Comparison of ENCODE assay signal across 9 cellular contexts in genomic region chr10:132162021-132162531, GRCh38. TPM values are rescaled to one million over a fixed set of nuclear protein-coding genes. Genes with fewer than 3 reads are reported as not detected.
A peak's percentile ranks its signal among the peaks of the same experiment; 100 is the strongest.
DNase-seq lines count a peak whose midpoint lies in the region; ATAC-seq and TF ChIP-seq lines count a peak whose summit lies in the region.
"Had no signal": no experiment of that assay in that cellular context is flagged by ENCODE, and none has a peak within 500 bp of the region (broad histone marks: within the 10 kb centered on the region; RNA-seq: fewer than 3 reads in every experiment).

No MANE protein-coding gene starts in this region.

- H3K36me3 ChIP-seq in mammary epithelial cell (ENCODE audit: insufficient read depth, low read length) (no peaks in the 10 kb centered on the region), MM.1S (replicated peaks; ENCODE audit: insufficient read depth, low read length) (no peaks in the 10 kb centered on the region)

- H3K9me3 ChIP-seq in mammary epithelial cell (replicated peaks; ENCODE audit: insufficient read depth, low read length) (peaks cover 3% of the 10 kb centered on the region), MM.1S (replicated peaks; ENCODE audit: insufficient read depth, low read length) (no peaks in the 10 kb centered on the region)

- in situ Hi-C loops in mammary epithelial cell (cut with MboI; ENCODE audit: low sequenced_read_pairs in 2 of 2), result no loop called here

- CTCF ChIA-PET in MCF 10A (lab: Yijun Ruan, JAX) (interaction anchor here (0.7 kb wide), 2 partner anchors 18 to 209 kb away, joined by 3 to 4 read pairs; no protein-coding TSS in a partner anchor), mammary epithelial cell (lab: Charles Lee; ENCODE audit: low non-redundant PET) (no interaction called here)

- no peak overlapping the region for H2AFZ ChIP-seq in mammary epithelial cell (ENCODE audit: low read depth, low read length)
- peak overlapping the region; percentile 23 for H2AFZ ChIP-seq in MM.1S (ENCODE audit: low read length)

- H3K4me3 ChIP-seq in mammary epithelial cell (replicated peaks in 1 of 3; ENCODE audit: insufficient read depth in 1 of 3, low read depth in 2 of 3, low read length in 3 of 3) (no peak overlapping the region), MM.1S (ENCODE audit: low read length) (no peak overlapping the region)

- no peaks in the 10 kb centered on the region for H3F3A ChIP-seq in MM.1S (ENCODE audit: insufficient read depth, low read length)

- no peaks in the 10 kb centered on the region for H3K4me1 Mint-ChIP-seq in MCF 10A (ENCODE audit: insufficient read depth, unreplicated experiment)

- no peak overlapping the region for H3K9ac ChIP-seq in mammary epithelial cell (ENCODE audit: insufficient read depth, low read length)
- no peak overlapping the region for H3K9ac ChIP-seq in MM.1S (ENCODE audit: low read length)

- peak; percentile 52 for ATAC-seq in stimulated activated naive CD8-positive, alpha-beta T cell treated with anti-CD3 and anti-CD28 coated beads, Interleukin-15, Interleukin-2, amounts not matched to agents 100 U/mL and 50 U/mL, for 24 hours
- ATAC-seq in HG02885 (IDR thresholded peaks at IDR 0.05; ENCODE audit: poor library complexity, unreplicated experiment), result no peak

- H3K4me1 ChIP-seq in mammary epithelial cell (ENCODE audit: insufficient read depth, low read length), result no peaks in the 10 kb centered on the region
- peaks cover 16% of the 10 kb centered on the region; the same call in 1 of the 2 replicates for H3K4me1 ChIP-seq in MM.1S (ENCODE audit: low read length)

- H3K9me2 ChIP-seq in MM.1S (replicated peaks; ENCODE audit: insufficient read depth, low read length), result no peaks in the 10 kb centered on the region

- dilution Hi-C loops in mammary epithelial cell (cut with HindIII; ENCODE audit: low sequenced_read_pairs), result no loop called here

- intact Hi-C loops in MCF 10A (cut with micrococcal nuclease), result no loop called here
- intact Hi-C loops in mammary epithelial cell (cut with micrococcal nuclease), result no loop called here

- no peaks in the 10 kb centered on the region for H3K9me3 Mint-ChIP-seq in MCF 10A (ENCODE audit: unreplicated experiment)

- no peak overlapping the region for H3K4me3 Mint-ChIP-seq in MCF 10A (ENCODE audit: unreplicated experiment)

- H3K4me2 ChIP-seq in mammary epithelial cell (ENCODE audit: insufficient read depth, low read depth, low read length), result no peak overlapping the region
- H3K4me2 ChIP-seq in MM.1S (ENCODE audit: low read depth, low read length), result peak overlapping the region; percentile 55

- WGBS in mammary epithelial cell (ENCODE audit: low coverage, missing lambda C conversion rate), result 82% methylated on average over 10 of the region's 12 CpGs

- H3K79me2 ChIP-seq in mammary epithelial cell (ENCODE audit: insufficient read depth, low read length) (no peaks in the 10 kb centered on the region), MM.1S (ENCODE audit: low read length) (no peaks in the 10 kb centered on the region)

- no peaks in the 10 kb centered on the region for H3K27me3 Mint-ChIP-seq in MCF 10A (ENCODE audit: insufficient read depth, unreplicated experiment)

- no peaks in the 10 kb centered on the region for H3K36me3 Mint-ChIP-seq in MCF 10A (ENCODE audit: insufficient read depth, unreplicated experiment)

- no peaks in the 10 kb centered on the region for H3K27me3 ChIP-seq in mammary epithelial cell (ENCODE audit: insufficient read depth, low read length)
- peaks cover 18% of the 10 kb centered on the region for H3K27me3 ChIP-seq in MM.1S (replicated peaks; ENCODE audit: insufficient read depth, low read length)

- TF ChIP-seq CTCF in MCF 10A (IDR thresholded peaks at IDR 0.05; ENCODE audit: unreplicated experiment) (no peak), mammary epithelial cell (conservative IDR thresholded peaks at IDR 0.05 in 1 of 2, IDR thresholded peaks at IDR 0.05 in 1 of 2; ENCODE audit: extremely low read depth in 1 of 2, insufficient read depth in 1 of 2, low read depth in 1 of 2, low read length in 2 of 2) (no peak), MM.1S (IDR thresholded peaks at IDR 0.05; ENCODE audit: low read length) (no peak)

- BruUV-seq in MCF 10A (replicated peaks; lab: Mats Ljungman, UMichigan) (no TSS peak), mammary epithelial cell (replicated peaks; lab: Mats Ljungman, UMichigan) (no TSS peak)

- no peaks in the 10 kb centered on the region for H4K20me1 ChIP-seq in mammary epithelial cell (ENCODE audit: insufficient read depth, low read length)
- no peaks in the 10 kb centered on the region for H4K20me1 ChIP-seq in MM.1S (ENCODE audit: insufficient read depth, low read length)

- peak overlapping the region; percentile 63 for H3K27ac Mint-ChIP-seq in MCF 10A (ENCODE audit: low read depth, unreplicated experiment)

- H3K27ac ChIP-seq in mammary epithelial cell (ENCODE audit: insufficient read depth, low read depth, low read length) (no peak overlapping the region), MM.1S (ENCODE audit: low read length) (no peak overlapping the region)

- DNase-seq in MCF 10A (ENCODE audit: unreplicated experiment), result no peak
- no peak for DNase-seq in mammary epithelial cell
- peak; percentile 22 for DNase-seq in MM.1S
- DNase-seq in central memory CD4-positive, alpha-beta T cell, result peak; percentile 26
- DNase-seq in stimulated activated naive CD8-positive, alpha-beta T cell treated with anti-CD3 and anti-CD28 coated beads, Interleukin-15, Interleukin-2, amounts not matched to agents 100 U/mL and 50 U/mL, for 24 hours, result peak; percentile 57
- DNase-seq in HuH-7.5 (ENCODE audit: low spot score), result no peak
- no peak for DNase-seq in ureter (ENCODE audit: low spot score)
- DNase-seq: NCI-H1930 had no signal

- POLR2A ChIA-PET in MCF 10A (lab: Yijun Ruan, JAX), result no interaction called here

RNA-seq across cellular contexts. Expression of gene DPYSL4, which starts 24.7 kb away (rescaled TPM):
- 0.21 TPM in 1 of 2 replicates, not detected in the other for total RNA-seq in MCF 10A (2022)
- 1 to 10 TPM; 3.0 to 5.6 TPM for total RNA-seq in mammary epithelial cell
- 6.6 TPM for polyA plus RNA-seq in mammary epithelial cell
- 3.3 TPM for polyA minus RNA-seq in mammary epithelial cell
- total RNA-seq in ureter, result 2.1 TPM

Comparison
In these comparisons a context has a peak if more than half of its experiments do, and no peak if none do; other contexts are left out.
1. DNase-seq: peak in MM.1S (single experiment), central memory CD4-positive, alpha-beta T cell (single experiment) and stimulated activated naive CD8-positive, alpha-beta T cell treated with anti-CD3 and anti-CD28 coated beads, Interleukin-15, Interleukin-2, amounts not matched to agents 100 U/mL and 50 U/mL, for 24 hours (single experiment); none in MCF 10A (single experiment), mammary epithelial cell (single experiment), HuH-7.5 (single experiment) and ureter (single experiment).